ENCODE assay signal across 8 cellular contexts in genomic region chr7:134646425-134647305, GRCh38. TPM values are rescaled to one million over a fixed set of nuclear protein-coding genes. Genes with fewer than 3 reads are reported as not detected.
A peak's percentile ranks its signal among the peaks of the same experiment; 100 is the strongest.
DNase-seq lines count a peak whose midpoint lies in the region; ATAC-seq and TF ChIP-seq lines count a peak whose summit lies in the region.

BPGM (plus strand) TSS chr7:134646853; CDS start chr7:134661508, 14,655 bp downstream.

- no peak within 1 kb of the TSS for H3K27ac Mint-ChIP-seq in activated T-helper 17 cell treated with anti-CD3 and anti-CD28 coated beads, Interleukin-2, amount 50 U/mL, for 72 hours
- no peak within 1 kb of the TSS for H3K27ac Mint-ChIP-seq in natural killer cell

- intact Hi-C loops in natural killer cell (cut with micrococcal nuclease): loop anchor here (1.0 to 10.0 kb wide), 5 partner anchors 22 to 1562 kb away; partner anchors contain the start of genes AGBL3, CHCHD3 and CYREN

- no peak within 1 kb of the TSS for H3K4me3 Mint-ChIP-seq in activated T-helper 17 cell treated with anti-CD3 and anti-CD28 coated beads, Interleukin-2, amount 50 U/mL, for 72 hours
- no peak within 1 kb of the TSS for H3K4me3 Mint-ChIP-seq in natural killer cell

- peak; percentile 99 for ATAC-seq in activated T-helper 17 cell treated with anti-CD3 and anti-CD28 coated beads, Interleukin-2, amount 50 U/mL, for 72 hours (replicated peaks)
- ATAC-seq in natural killer cell: peak; percentile 94 to 99 (median 97)

- H3K36me3 Mint-ChIP-seq in activated T-helper 17 cell treated with anti-CD3 and anti-CD28 coated beads, Interleukin-2, amount 50 U/mL, for 72 hours (ENCODE audit: low read depth): peaks cover 15% of the 10 kb centered on the region
- no peaks in the 10 kb centered on the region for H3K36me3 Mint-ChIP-seq in natural killer cell

- TF ChIP-seq CTCF in LNCAP (IDR thresholded peaks at IDR 0.05) (peak; percentile 51; the same call in 1 of the 2 replicates), natural killer cell (IDR thresholded peaks at IDR 0.05) (no peak)

- no peaks in the 10 kb centered on the region for H3K9me3 Mint-ChIP-seq in activated T-helper 17 cell treated with anti-CD3 and anti-CD28 coated beads, Interleukin-2, amount 50 U/mL, for 72 hours
- no peaks in the 10 kb centered on the region for H3K9me3 Mint-ChIP-seq in natural killer cell

- no peaks in the 10 kb centered on the region for H3K27me3 Mint-ChIP-seq in activated T-helper 17 cell treated with anti-CD3 and anti-CD28 coated beads, Interleukin-2, amount 50 U/mL, for 72 hours
- no peaks in the 10 kb centered on the region for H3K27me3 Mint-ChIP-seq in natural killer cell (ENCODE audit: low read depth in 2 of 2)

- peaks cover 17% of the 10 kb centered on the region for H3K4me1 Mint-ChIP-seq in activated T-helper 17 cell treated with anti-CD3 and anti-CD28 coated beads, Interleukin-2, amount 50 U/mL, for 72 hours
- peaks cover 39 to 44% of the 10 kb centered on the region in 2 donors for H3K4me1 Mint-ChIP-seq in natural killer cell

- DNase-seq in ELF-1 (ENCODE audit: low read depth, low spot score) (peak; percentile 100), GOT3 (lab: John Stamatoyannopoulos, UW) (peak; percentile 95), RPMI8226 (peak; percentile 100), fibroblast of peridontal ligament (ENCODE audit: extremely low read depth) (peak; percentile 100), natural killer cell (peak; percentile 94)
- peak; percentile 95 for DNase-seq in stimulated activated naive CD4-positive, alpha-beta T cell treated with Interleukin-2 at 50 U/mL for 16 hours (lab: John Stamatoyannopoulos, UW)

RNA-seq across cellular contexts. Expression of gene BPGM, which starts in this region (rescaled TPM):
- total RNA-seq in activated T-helper 17 cell treated with anti-CD3 and anti-CD28 coated beads, Interleukin-2, amount 50 U/mL, for 72 hours: 10 to 100 TPM; 17.2 to 20.7 TPM
- total RNA-seq in natural killer cell: 10 to 100 TPM; 30.0 to 39.1 (median 31.4) TPM

Comparison
In these comparisons a context has a peak if more than half of its experiments do, and no peak if none do; other contexts are left out.
1. Peak in every context shown above with its lines: DNase-seq and ATAC-seq.